Comparison of ENCODE assay signal across 8 cellular contexts in the genomic region with DNA sequence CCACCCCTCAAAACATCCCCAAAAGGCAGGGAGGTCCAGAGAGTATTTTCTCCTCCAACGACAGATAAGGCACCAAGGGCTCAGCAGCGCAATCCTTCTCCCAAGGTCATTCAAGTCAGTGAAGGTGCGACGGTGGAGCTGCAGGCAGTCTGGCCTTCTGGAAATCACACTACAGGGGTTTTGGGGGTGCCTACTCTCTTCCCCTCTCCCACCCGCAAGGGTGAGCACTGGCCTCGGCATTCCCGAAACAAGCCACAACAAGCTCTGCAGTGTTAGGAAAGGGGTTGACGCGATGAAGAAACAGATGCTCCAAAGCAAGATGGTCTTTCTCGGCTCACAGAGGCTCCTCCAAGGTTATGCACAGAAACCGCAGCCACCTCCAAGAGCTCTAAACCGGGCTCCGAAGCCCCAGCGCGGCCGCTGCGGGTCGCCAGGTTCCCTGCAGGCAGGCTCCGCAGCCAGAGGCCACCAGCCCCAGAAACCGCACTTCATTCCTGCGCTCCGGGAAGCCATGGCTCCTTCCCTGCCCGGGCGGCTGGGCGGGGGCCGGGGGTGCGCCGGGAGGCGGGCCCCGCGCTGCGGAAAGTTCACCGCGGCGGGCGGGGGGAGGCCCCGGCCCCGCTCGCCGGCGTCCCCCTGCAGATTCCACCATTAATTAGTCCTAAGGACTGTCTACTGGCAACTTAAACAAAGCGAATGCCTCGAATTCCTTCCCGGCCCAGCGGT. TPM values are rescaled to one million over a fixed set of nuclear protein-coding genes. Genes with fewer than 3 reads are reported as not detected.
DNase-seq lines count a peak whose midpoint lies in the region; ATAC-seq and TF ChIP-seq lines count a peak whose summit lies in the region.

No MANE protein-coding gene starts in this region.

- peak overlapping the region; percentile 90 for H2BK120ac ChIP-seq in mesenchymal stem cell (ENCODE audit: low read depth, low read length)

- H2BK15ac ChIP-seq in mesenchymal stem cell (ENCODE audit: low read depth, poor library complexity, severe bottlenecking), result peak overlapping the region; percentile 93

- peak overlapping the region; percentile 91 for H3K27ac ChIP-seq in mesenchymal stem cell (ENCODE audit: low read length, poor library complexity, severe bottlenecking)
- peak overlapping the region; percentile 85 for H3K27ac ChIP-seq in subcutaneous abdominal adipose tissue (ENCODE audit: low read depth, low read length)

- peaks cover 57% of the 10 kb centered on the region for H3K79me2 ChIP-seq in Loucy (ENCODE audit: insufficient read depth, low read length)

- H3K9me3 Mint-ChIP-seq in activated CD8-positive, alpha-beta T cell treated with anti-CD3 and anti-CD28 coated beads, Interleukin-2, amount 10 ng/mL, durations not matched to agents 7 days and 5 days (ENCODE audit: insufficient read depth), result no peaks in the 10 kb centered on the region
- H3K9me3 Mint-ChIP-seq in effector memory CD8-positive, alpha-beta T cell, result no peaks in the 10 kb centered on the region

- H3K9me2 ChIP-seq in Loucy (replicated peaks; ENCODE audit: low read depth, low read length), result no peaks in the 10 kb centered on the region

- peak overlapping the region; percentile 85 to 93 for H3K18ac ChIP-seq in mesenchymal stem cell (ENCODE audit: low read depth in 1 of 2, low read length in 2 of 2)

- no peaks in the 10 kb centered on the region for H3K36me3 ChIP-seq in Loucy (ENCODE audit: insufficient read depth, low read length)
- H3K36me3 ChIP-seq in mesenchymal stem cell (ENCODE audit: control insufficient read depth in 1 of 2, insufficient read depth in 2 of 2, low read depth in 1 of 2, low read length in 2 of 2), result no peaks in the 10 kb centered on the region
- H3K36me3 ChIP-seq in subcutaneous abdominal adipose tissue (ENCODE audit: control insufficient read depth in 5 of 5, insufficient read depth in 5 of 5, low read length in 5 of 5), result no peaks in the 10 kb centered on the region

- H3K9ac ChIP-seq in Loucy (ENCODE audit: low read depth, low read length, poor library complexity, severe bottlenecking), result peak overlapping the region; percentile 68
- peak overlapping the region; percentile 92 for H3K9ac ChIP-seq in mesenchymal stem cell (ENCODE audit: low read length)
- peak overlapping the region; percentile 65 to 83 (median 73) for H3K9ac ChIP-seq in subcutaneous abdominal adipose tissue (ENCODE audit: low read length in 5 of 5)

- H3F3A ChIP-seq in Loucy (ENCODE audit: low read depth), result no peaks in the 10 kb centered on the region

- peak; percentile 26 for DNase-seq in NCI-H1105 treated with DMSO at 0.1 percent for 48 hours (lab: John Stamatoyannopoulos, UW)
- no peak for DNase-seq in NCI-H1105 (lab: John Stamatoyannopoulos, UW)
- DNase-seq in activated CD8-positive, alpha-beta T cell treated with anti-CD3 and anti-CD28 coated beads, Interleukin-2, amount 10 ng/mL, durations not matched to agents 7 days and 5 days, result peak; percentile 53
- DNase-seq in effector memory CD8-positive, alpha-beta T cell, result peak; percentile 32 to 46 (median 34)
- peak; percentile 83 for DNase-seq in mesenchymal stem cell
- no peak for DNase-seq in inferior parietal cortex (ENCODE audit: extremely low spot score)

- H3K14ac ChIP-seq in mesenchymal stem cell (ENCODE audit: low read length in 2 of 2), result no peak overlapping the region

- peak overlapping the region; percentile 49 to 52 for H3K23ac ChIP-seq in mesenchymal stem cell (ENCODE audit: low read length in 2 of 2)

- H3K4ac ChIP-seq in mesenchymal stem cell (ENCODE audit: low read depth in 1 of 2, low read length in 2 of 2), result peak overlapping the region in 1 of 2 experiments; percentile 17

- H3K27me3 ChIP-seq in Loucy (ENCODE audit: insufficient read depth, low read length, poor library complexity, severe bottlenecking) (no peaks in the 10 kb centered on the region), mesenchymal stem cell (ENCODE audit: control insufficient read depth in 1 of 2, insufficient read depth in 1 of 2, low read length in 2 of 2) (no peaks in the 10 kb centered on the region), subcutaneous abdominal adipose tissue (ENCODE audit: control insufficient read depth in 5 of 5, insufficient read depth in 4 of 5, low read length in 5 of 5) (no peaks in the 10 kb centered on the region)

- POLR2A ChIA-PET in activated CD8-positive, alpha-beta T cell treated with anti-CD3 and anti-CD28 coated beads, Interleukin-2, amount 10 ng/mL, durations not matched to agents 7 days and 5 days (lab: Charles Lee), result interaction anchor here (0.5 to 1.8 kb wide), 4 partner anchors 17 to 64 kb away, joined by 3 to 6 read pairs (median 4); no protein-coding TSS in a partner anchor

- H4K20me1 ChIP-seq in Loucy (ENCODE audit: insufficient read depth, low read length, poor library complexity, severe bottlenecking), result peaks cover 47% of the 10 kb centered on the region

- peak overlapping the region; percentile 98 for H3K4me3 ChIP-seq in Loucy (ENCODE audit: low read length, poor library complexity, severe bottlenecking)
- peak overlapping the region; percentile 85 to 86 for H3K4me3 ChIP-seq in mesenchymal stem cell (ENCODE audit: insufficient read depth in 1 of 2, low read depth in 1 of 2, low read length in 2 of 2)
- peak overlapping the region; percentile 66 to 92 (median 89) for H3K4me3 ChIP-seq in subcutaneous abdominal adipose tissue (ENCODE audit: low read depth in 1 of 5, low read length in 5 of 5)

- peaks cover 57% of the 10 kb centered on the region for H3K4me1 ChIP-seq in Loucy (ENCODE audit: insufficient read depth, low read length, poor library complexity, severe bottlenecking)
- H3K4me1 ChIP-seq in mesenchymal stem cell (ENCODE audit: control insufficient read depth, insufficient read depth, low read depth, low read length), result peaks cover 3% of the 10 kb centered on the region
- H3K4me1 ChIP-seq in subcutaneous abdominal adipose tissue (ENCODE audit: control insufficient read depth in 5 of 5, insufficient read depth in 5 of 5, low read length in 5 of 5), result peaks cover 10 to 59% (median 46%) of the 10 kb centered on the region in 5 donors

- H2AK5ac ChIP-seq in mesenchymal stem cell (ENCODE audit: low read length, severe bottlenecking), result no peak overlapping the region

- CTCF ChIA-PET in activated CD8-positive, alpha-beta T cell treated with anti-CD3 and anti-CD28 coated beads, Interleukin-2, amount 10 ng/mL, durations not matched to agents 7 days and 5 days (lab: Charles Lee), result interaction anchor here (0.6 to 5.7 kb wide), 7 partner anchors 10 to 68 kb away, joined by 3 to 48 read pairs (median 4); no protein-coding TSS in a partner anchor

- H3K4me2 ChIP-seq in Loucy (ENCODE audit: low read depth, low read length, poor library complexity, severe bottlenecking) (peak overlapping the region; percentile 98), mesenchymal stem cell (ENCODE audit: low read length, poor library complexity, severe bottlenecking) (peak overlapping the region; percentile 71)

- peak overlapping the region; percentile 76 for H3K4me3 Mint-ChIP-seq in activated CD8-positive, alpha-beta T cell treated with anti-CD3 and anti-CD28 coated beads, Interleukin-2, amount 10 ng/mL, durations not matched to agents 7 days and 5 days
- H3K4me3 Mint-ChIP-seq in effector memory CD8-positive, alpha-beta T cell, result peak overlapping the region; percentile 96 to 97

- peak; percentile 53 for ATAC-seq in activated CD8-positive, alpha-beta T cell treated with anti-CD3 and anti-CD28 coated beads, Interleukin-2, amount 10 ng/mL, durations not matched to agents 7 days and 5 days
- ATAC-seq in effector memory CD8-positive, alpha-beta T cell (replicated peaks), result peak; percentile 53

- H2AFZ ChIP-seq in Loucy (ENCODE audit: low read length) (no peak overlapping the region; the same call in 1 of the 2 replicates), mesenchymal stem cell (ENCODE audit: low read depth, low read length) (no peak overlapping the region)

- peak overlapping the region; percentile 7 for H4K91ac ChIP-seq in mesenchymal stem cell (ENCODE audit: low read length)

- peaks cover 24% of the 10 kb centered on the region for H3K4me1 Mint-ChIP-seq in activated CD8-positive, alpha-beta T cell treated with anti-CD3 and anti-CD28 coated beads, Interleukin-2, amount 10 ng/mL, durations not matched to agents 7 days and 5 days (ENCODE audit: low read depth)
- peaks cover 18 to 28% of the 10 kb centered on the region in 2 donors for H3K4me1 Mint-ChIP-seq in effector memory CD8-positive, alpha-beta T cell (ENCODE audit: low read depth in 2 of 2)

- no peak overlapping the region for H2BK12ac ChIP-seq in mesenchymal stem cell (ENCODE audit: low read length in 2 of 2)

- WGBS in mesenchymal stem cell, result under 1% methylated on average over 40 of the region's 45 CpGs

- H2BK5ac ChIP-seq in mesenchymal stem cell (ENCODE audit: low read depth, low read length, poor library complexity, severe bottlenecking), result no peak overlapping the region

- TF ChIP-seq CTCF in Loucy (conservative IDR thresholded peaks at IDR 0.05; ENCODE audit: low read length), result no peak

- no peaks in the 10 kb centered on the region for H3K36me3 Mint-ChIP-seq in activated CD8-positive, alpha-beta T cell treated with anti-CD3 and anti-CD28 coated beads, Interleukin-2, amount 10 ng/mL, durations not matched to agents 7 days and 5 days (ENCODE audit: low read depth)
- H3K36me3 Mint-ChIP-seq in effector memory CD8-positive, alpha-beta T cell (ENCODE audit: insufficient read depth), result peaks cover 17% of the 10 kb centered on the region

- no peaks in the 10 kb centered on the region for H3K9me3 ChIP-seq in Loucy (ENCODE audit: insufficient read depth, low read depth, low read length)
- no peaks in the 10 kb centered on the region for H3K9me3 ChIP-seq in mesenchymal stem cell (ENCODE audit: control insufficient read depth, low read length)
- no peaks in the 10 kb centered on the region for H3K9me3 ChIP-seq in subcutaneous abdominal adipose tissue (ENCODE audit: control insufficient read depth in 5 of 5, low read length in 5 of 5)

- no peak overlapping the region for H3K27ac Mint-ChIP-seq in activated CD8-positive, alpha-beta T cell treated with anti-CD3 and anti-CD28 coated beads, Interleukin-2, amount 10 ng/mL, durations not matched to agents 7 days and 5 days
- H3K27ac Mint-ChIP-seq in effector memory CD8-positive, alpha-beta T cell, result peak overlapping the region in 1 of 2 donors; percentile 95

- peak overlapping the region; percentile 35 for H4K8ac ChIP-seq in mesenchymal stem cell (ENCODE audit: low read length)

- no peaks in the 10 kb centered on the region for H3K79me1 ChIP-seq in mesenchymal stem cell (replicated peaks; ENCODE audit: low read length, poor library complexity, severe bottlenecking)

- H3K27me3 Mint-ChIP-seq in activated CD8-positive, alpha-beta T cell treated with anti-CD3 and anti-CD28 coated beads, Interleukin-2, amount 10 ng/mL, durations not matched to agents 7 days and 5 days (ENCODE audit: low read depth), result peaks cover 7% of the 10 kb centered on the region
- H3K27me3 Mint-ChIP-seq in effector memory CD8-positive, alpha-beta T cell, result no peaks in the 10 kb centered on the region

RNA-seq across cellular contexts. Expression of gene LUZP1, which starts 1.1 kb away (rescaled TPM):
- 10 to 100 TPM; 15.2 to 16.0 TPM for total RNA-seq in activated CD8-positive, alpha-beta T cell treated with anti-CD3 and anti-CD28 coated beads, Interleukin-2, amount 10 ng/mL, durations not matched to agents 7 days and 5 days
- polyA plus RNA-seq in mesenchymal stem cell (2013, experiment 1 of 2), result 39.1 TPM
- 38.8 TPM for polyA plus RNA-seq in mesenchymal stem cell (2013, experiment 2 of 2)

RNA-seq across cellular contexts. Expression of gene HTR1D, which starts 49.8 kb away (rescaled TPM):
- not detected for total RNA-seq in activated CD8-positive, alpha-beta T cell treated with anti-CD3 and anti-CD28 coated beads, Interleukin-2, amount 10 ng/mL, durations not matched to agents 7 days and 5 days
- 0.17 TPM for polyA plus RNA-seq in mesenchymal stem cell (2013, experiment 1 of 2)
- 0.16 TPM for polyA plus RNA-seq in mesenchymal stem cell (2013, experiment 2 of 2)

Comparison
In these comparisons a context has a peak if more than half of its experiments do, and no peak if none do; other contexts are left out.
1. DNase-seq: peak in NCI-H1105 treated with DMSO at 0.1 percent for 48 hours (single experiment), activated CD8-positive, alpha-beta T cell treated with anti-CD3 and anti-CD28 coated beads, Interleukin-2, amount 10 ng/mL, durations not matched to agents 7 days and 5 days (single experiment), effector memory CD8-positive, alpha-beta T cell (3 of 3) and mesenchymal stem cell (single experiment); none in NCI-H1105 (single experiment) and inferior parietal cortex (single experiment).
2. Peak in every context shown above with its lines, with median percentiles within 50 percentile points of each other: H3K4me3 ChIP-seq and H3K9ac ChIP-seq.